ENCODE assay signal across 17 cellular contexts in genomic region chr6:57207141-57207540, GRCh38. TPM values are rescaled to one million over a fixed set of nuclear protein-coding genes. Genes with fewer than 3 reads are reported as not detected.
DNase-seq lines count a peak whose midpoint lies in the region; ATAC-seq, FAIRE-seq and TF ChIP-seq lines count a peak whose summit lies in the region.
"Had no signal": no experiment of that assay in that cellular context is flagged by ENCODE, and none has a peak within 500 bp of the region (broad histone marks: within the 10 kb centered on the region; RNA-seq: fewer than 3 reads in every experiment).

No MANE protein-coding gene starts in this region.

- peaks cover 93% of the 10 kb centered on the region for H3K79me2 ChIP-seq in astrocyte (ENCODE audit: insufficient read depth, low read length)

- H3K4me1 ChIP-seq in astrocyte (ENCODE audit: insufficient read depth, low read length) (no peaks in the 10 kb centered on the region), ovary (ENCODE audit: insufficient read depth) (no peaks in the 10 kb centered on the region)

- no peaks in the 10 kb centered on the region for H3K36me3 Mint-ChIP-seq in astrocyte (ENCODE audit: low read depth, unreplicated experiment)

- H3K9me3 ChIP-seq in astrocyte (ENCODE audit: insufficient read depth, low read depth, low read length) (no peaks in the 10 kb centered on the region), ovary (no peaks in the 10 kb centered on the region)

- H3K4me2 ChIP-seq in astrocyte (ENCODE audit: low read length) = no peak overlapping the region

- ATAC-seq in GM21825 (IDR thresholded peaks at IDR 0.05; ENCODE audit: unreplicated experiment) = no peak

- H2AFZ ChIP-seq in astrocyte (ENCODE audit: low read depth, low read length) = no peak overlapping the region

- H3K27me3 ChIP-seq in astrocyte (ENCODE audit: insufficient read depth, low read length) = no peaks in the 10 kb centered on the region
- H3K27me3 ChIP-seq in ovary = no peaks in the 10 kb centered on the region

- no peak overlapping the region for H3K4me3 Mint-ChIP-seq in astrocyte (ENCODE audit: unreplicated experiment)
- H3K4me3 Mint-ChIP-seq: activated CD4-positive, alpha-beta T cell treated with anti-CD3 and anti-CD28 coated beads, Interleukin-2, amount 10 ng/mL, durations not matched to agents 7 days and 5 days; brain had no signal

- no peak overlapping the region for H3K27ac ChIP-seq in astrocyte (ENCODE audit: low read depth, low read length)
- no peak overlapping the region for H3K27ac ChIP-seq in ovary

- H3K27ac Mint-ChIP-seq in astrocyte (ENCODE audit: unreplicated experiment) = no peak overlapping the region
- H3K27ac Mint-ChIP-seq: activated CD4-positive, alpha-beta T cell treated with anti-CD3 and anti-CD28 coated beads, Interleukin-2, amount 10 ng/mL, durations not matched to agents 7 days and 5 days; brain had no signal

- peaks cover 20% of the 10 kb centered on the region for H3K4me1 Mint-ChIP-seq in astrocyte (ENCODE audit: low read depth, unreplicated experiment)

- H3K4me3 ChIP-seq in astrocyte (ENCODE audit: insufficient read depth, low read depth, low read length) = no peak overlapping the region
- H3K4me3 ChIP-seq in ovary = no peak overlapping the region

- H3K27me3 Mint-ChIP-seq in astrocyte (ENCODE audit: low read depth, unreplicated experiment) = no peaks in the 10 kb centered on the region
- H3K27me3 Mint-ChIP-seq: activated CD4-positive, alpha-beta T cell treated with anti-CD3 and anti-CD28 coated beads, Interleukin-2, amount 10 ng/mL, durations not matched to agents 7 days and 5 days; brain had no signal

- peak; percentile 9 for FAIRE-seq in astrocyte (lab: Jason Lieb, UNC)
- FAIRE-seq: islet of Langerhans had no signal

- no peak for TF ChIP-seq EP300 in ovary (IDR thresholded peaks at IDR 0.05)

- DNase-seq in A172 (ENCODE audit: low spot score) = peak; percentile 34
- DNase-seq in H4 (ENCODE audit: low spot score) = peak; percentile 69
- peak; percentile 74 for DNase-seq in astrocyte (ENCODE audit: low read depth)
- DNase-seq in glomerular visceral epithelial cell (ENCODE audit: extremely low spot score) = peak; percentile 36
- DNase-seq in DMS79 (lab: John Stamatoyannopoulos, UW) = no peak
- no peak for DNase-seq in ovary
- DNase-seq in NCI-H2081 (lab: John Stamatoyannopoulos, UW) = no peak
- DNase-seq: activated CD4-positive, alpha-beta T cell treated with anti-CD3 and anti-CD28 coated beads, Interleukin-2, amount 10 ng/mL, durations not matched to agents 7 days and 5 days; effector CD8-positive, alpha-beta T cell; KG1; NCI-H1694 treated with DMSO at 0.1 percent for 48 hours; NCI-H774; stimulated activated CD4-positive, alpha-beta T cell treated with anti-CD3 and anti-CD28 coated beads, Interleukin-1b, Interleukin-23, amount 100 ng/mL, for 48 hours; trophoblast cell had no signal

- peaks cover 35% of the 10 kb centered on the region for H4K20me1 ChIP-seq in astrocyte (ENCODE audit: insufficient read depth, low read length)

- H3K9ac ChIP-seq in astrocyte (ENCODE audit: low read length) = no peak overlapping the region

- H3K9me3 Mint-ChIP-seq in astrocyte (ENCODE audit: unreplicated experiment) = no peaks in the 10 kb centered on the region
- H3K9me3 Mint-ChIP-seq: activated CD4-positive, alpha-beta T cell treated with anti-CD3 and anti-CD28 coated beads, Interleukin-2, amount 10 ng/mL, durations not matched to agents 7 days and 5 days; brain had no signal

- TF ChIP-seq POLR2A in ovary (IDR thresholded peaks at IDR 0.05) = no peak

- TF ChIP-seq CTCF in astrocyte (IDR thresholded peaks at IDR 0.05; ENCODE audit: insufficient read depth, low read depth, low read length) (no peak), ovary (IDR thresholded peaks at IDR 0.05) (no peak)

- 85 to 98% (median 89%) methylated on average over 2 of the region's 2 CpGs for WGBS in ovary, 3 donors

- peaks cover 7% of the 10 kb centered on the region for H3K36me3 ChIP-seq in astrocyte (ENCODE audit: insufficient read depth, low read length)
- no peaks in the 10 kb centered on the region for H3K36me3 ChIP-seq in ovary

- intact Hi-C loops in ovary (cut with DNase I) = no loop called here

RNA-seq across cellular contexts. Expression of gene RAB23, which starts 15.0 kb away (rescaled TPM):
- total RNA-seq in A172 (2014; rRNA removed; shearing (Covaris generic)) = 21.9 and 28.7 TPM in 2 replicates
- total RNA-seq in H4 (2014; rRNA removed; shearing (Covaris generic)) = 19.9 and 30.9 TPM in 2 replicates
- total RNA-seq in astrocyte (21.4 and 22.3 TPM in 2 replicates), ovary (10 to 100 TPM; 14.2 to 24.7 (median 15.8) TPM)
- 10 to 100 TPM; 16.7 to 31.0 TPM for polyA plus RNA-seq in ovary

RNA-seq across cellular contexts. Expression of gene BAG2, which starts 35.0 kb away (rescaled TPM):
- 22.6 and 23.1 TPM in 2 replicates for total RNA-seq in A172 (2014; rRNA removed; shearing (Covaris generic))
- total RNA-seq in H4 (2014; rRNA removed; shearing (Covaris generic)) = 28.1 and 29.4 TPM in 2 replicates
- 8.9 and 9.7 TPM in 2 replicates for total RNA-seq in astrocyte
- total RNA-seq in ovary = 10 to 100 TPM in 5 of 7 donors, 1 to 10 TPM in 2; 9.4 to 18.2 (median 13.6) TPM
- 10 to 100 TPM in 1 of 2 donors, 1 to 10 TPM in 1; 9.6 to 13.4 TPM for polyA plus RNA-seq in ovary

Comparison
In these comparisons a context has a peak if more than half of its experiments do, and no peak if none do; other contexts are left out.
1. DNase-seq: peak in A172 (single experiment), H4 (single experiment), astrocyte (single experiment) and glomerular visceral epithelial cell (single experiment); none in DMS79 (single experiment), ovary (0 of 5) and NCI-H2081 (0 of 2).